1 cellular context compared by ENCODE assay signal in the genomic region with DNA sequence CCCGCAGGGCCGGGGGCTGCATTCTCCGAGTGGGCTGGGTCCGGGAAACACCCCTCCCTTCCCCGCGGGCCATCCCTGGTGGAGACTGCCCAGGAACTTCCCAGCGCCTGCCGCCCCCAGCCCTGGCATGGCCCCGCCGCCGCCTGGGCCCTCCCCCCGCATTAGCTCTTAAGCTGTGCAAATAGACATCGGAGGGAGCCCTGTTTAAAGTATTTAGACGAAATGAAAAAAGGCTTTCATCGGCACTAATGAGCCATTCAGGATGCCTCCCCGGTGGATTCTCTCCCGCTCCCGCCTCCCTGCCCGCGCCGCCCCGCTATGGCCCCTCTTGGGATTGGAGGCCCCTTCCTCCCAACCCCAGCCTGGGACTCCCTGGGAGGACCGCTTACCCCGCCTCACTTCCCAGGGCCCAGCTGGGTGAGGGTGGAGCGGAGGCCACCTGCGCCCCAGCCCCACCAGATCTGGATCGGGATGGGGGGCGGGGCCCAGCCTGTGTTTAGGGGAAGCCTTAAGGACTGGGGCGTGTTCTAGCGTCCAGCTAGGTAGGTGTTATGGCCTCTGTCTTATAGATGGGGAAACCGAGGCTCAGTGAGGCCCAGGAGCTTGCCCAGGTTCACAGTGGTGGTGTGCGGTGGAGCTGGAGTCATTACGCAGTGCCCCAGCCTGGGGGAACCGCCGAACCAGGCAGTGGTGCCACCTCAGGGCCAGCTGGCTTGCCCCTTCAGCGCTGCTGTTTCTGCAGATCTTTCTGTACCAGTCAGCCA.
TF ChIP-seq lines count a peak whose summit lies in the region.

No MANE protein-coding gene starts in this region.

TF ChIP-seq in HepG2, 621 proteins besides CTCF, POLR2A, EP300 and RAD21:
- 0 out of 2 replicates have a peak, but pooled peaks have one; percentile 54 for TF ChIP-seq ZNF124 (CRISPR knock-in tag; IDR thresholded peaks at IDR 0.05)
- TF ChIP-seq ZNF263 (CRISPR knock-in tag; IDR thresholded peaks at IDR 0.05) = peak; percentile 50; the same call in 1 of the 2 replicates
- TF ChIP-seq, protein P1, sequence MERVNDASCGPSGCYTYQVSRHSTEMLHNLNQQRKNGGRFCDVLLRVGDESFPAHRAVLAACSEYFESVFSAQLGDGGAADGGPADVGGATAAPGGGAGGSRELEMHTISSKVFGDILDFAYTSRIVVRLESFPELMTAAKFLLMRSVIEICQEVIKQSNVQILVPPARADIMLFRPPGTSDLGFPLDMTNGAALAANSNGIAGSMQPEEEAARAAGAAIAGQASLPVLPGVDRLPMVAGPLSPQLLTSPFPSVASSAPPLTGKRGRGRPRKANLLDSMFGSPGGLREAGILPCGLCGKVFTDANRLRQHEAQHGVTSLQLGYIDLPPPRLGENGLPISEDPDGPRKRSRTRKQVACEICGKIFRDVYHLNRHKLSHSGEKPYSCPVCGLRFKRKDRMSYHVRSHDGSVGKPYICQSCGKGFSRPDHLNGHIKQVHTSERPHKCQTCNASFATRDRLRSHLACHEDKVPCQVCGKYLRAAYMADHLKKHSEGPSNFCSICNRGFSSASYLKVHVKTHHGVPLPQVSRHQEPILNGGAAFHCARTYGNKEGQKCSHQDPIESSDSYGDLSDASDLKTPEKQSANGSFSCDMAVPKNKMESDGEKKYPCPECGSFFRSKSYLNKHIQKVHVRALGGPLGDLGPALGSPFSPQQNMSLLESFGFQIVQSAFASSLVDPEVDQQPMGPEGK (CRISPR knock-in tag; IDR thresholded peaks at IDR 0.05) = peak; percentile 49; the same call in 1 of the 2 replicates
- 0 out of 2 replicates have a peak, but pooled peaks have one; percentile 14 for TF ChIP-seq HNRNPL (IDR thresholded peaks at IDR 0.05; ENCODE audit: low read depth, low read length)
- TF ChIP-seq TCF12 (IDR thresholded peaks at IDR 0.05) = no peak
- TF ChIP-seq TCF12 (CRISPR knock-in tag; IDR thresholded peaks at IDR 0.05) = no peak
